Comparison of ENCODE assay signal across 8 cellular contexts in genomic region chr5:143403607-143404415, GRCh38. TPM values are rescaled to one million over a fixed set of nuclear protein-coding genes. Genes with fewer than 3 reads are reported as not detected.
A peak's percentile ranks its signal among the peaks of the same experiment; 100 is the strongest.
DNase-seq lines count a peak whose midpoint lies in the region; FAIRE-seq and TF ChIP-seq lines count a peak whose summit lies in the region.

NR3C1 (minus strand) TSS chr5:143403686; CDS start chr5:143400839, 2,847 bp downstream.

- H3K79me2 ChIP-seq in Loucy (ENCODE audit: insufficient read depth, low read length) = peaks cover 46% of the 10 kb centered on the region

- no peaks in the 10 kb centered on the region for H3K27me3 ChIP-seq in Loucy (ENCODE audit: insufficient read depth, low read length, poor library complexity, severe bottlenecking)
- no peaks in the 10 kb centered on the region for H3K27me3 ChIP-seq in left ventricle myocardium inferior (ENCODE audit: low read depth)

- H3K27ac ChIP-seq in left ventricle myocardium inferior (replicated peaks) = peak within 1 kb of the TSS; percentile 100

- peaks cover 47% of the 10 kb centered on the region for H3K4me1 ChIP-seq in Loucy (ENCODE audit: insufficient read depth, low read length, poor library complexity, severe bottlenecking)
- H3K4me1 ChIP-seq in left ventricle myocardium inferior = peaks cover 62% of the 10 kb centered on the region

- H3K4me2 ChIP-seq in Loucy (ENCODE audit: low read depth, low read length, poor library complexity, severe bottlenecking) = peak within 1 kb of the TSS; percentile 96

- TF ChIP-seq CTCF in Loucy (conservative IDR thresholded peaks at IDR 0.05; ENCODE audit: low read length) (peak; percentile 32), left ventricle myocardium inferior (IDR thresholded peaks at IDR 0.05; ENCODE audit: borderline replicate concordance) (peak; percentile 69)

- H3K9ac ChIP-seq in Loucy (ENCODE audit: low read depth, low read length, poor library complexity, severe bottlenecking) = peak within 1 kb of the TSS; percentile 91

- FAIRE-seq in urothelium cell line (lab: Jason Lieb, UNC) = no peak

- intact Hi-C loops in T-helper 1 cell treated with Interleukin-12 subunit alpha and Interleukin-12 subunit beta and Interleukin-4 antibody, amounts not matched to agents 30 ng/mL and 1 ng/mL, for 36 hours (cut with micrococcal nuclease) = loop anchor here (1.0 to 10.0 kb wide), 18 partner anchors 31 to 1437 kb away; partner anchors contain the start of genes GNPDA1, KCTD16, NDFIP1 and RNF14
- intact Hi-C loops in left ventricle myocardium inferior (cut with micrococcal nuclease) = no loop called here

- no peaks in the 10 kb centered on the region for H3F3A ChIP-seq in Loucy (ENCODE audit: low read depth)

- no peaks in the 10 kb centered on the region for H3K9me3 ChIP-seq in Loucy (ENCODE audit: insufficient read depth, low read depth, low read length)
- no peaks in the 10 kb centered on the region for H3K9me3 ChIP-seq in left ventricle myocardium inferior (replicated peaks)

- peak; percentile 70 for DNase-seq in H4 (ENCODE audit: low spot score)
- DNase-seq in amniotic epithelial cell (ENCODE audit: low read depth) = peak; percentile 87
- peak; percentile 90 for DNase-seq in left ventricle myocardium inferior
- DNase-seq in pulmonary artery endothelial cell (ENCODE audit: low read depth, low spot score) = peak; percentile 57
- peak; percentile 78 for DNase-seq in urothelium cell line (ENCODE audit: low spot score)

- peak within 1 kb of the TSS; percentile 98 for H3K4me3 ChIP-seq in GM08714 (ENCODE audit: low read length)
- peak within 1 kb of the TSS; percentile 98 for H3K4me3 ChIP-seq in Loucy (ENCODE audit: low read length, poor library complexity, severe bottlenecking)
- peak within 1 kb of the TSS; percentile 88 for H3K4me3 ChIP-seq in left ventricle myocardium inferior

- peaks cover 40% of the 10 kb centered on the region for H4K20me1 ChIP-seq in Loucy (ENCODE audit: insufficient read depth, low read length, poor library complexity, severe bottlenecking)

- H2AFZ ChIP-seq in Loucy (ENCODE audit: low read length) = peak within 1 kb of the TSS; percentile 96

- no peaks in the 10 kb centered on the region; the same call in 1 of the 2 replicates for H3K36me3 ChIP-seq in Loucy (ENCODE audit: insufficient read depth, low read length)
- H3K36me3 ChIP-seq in left ventricle myocardium inferior = peaks cover 10% of the 10 kb centered on the region

- H3K9me2 ChIP-seq in Loucy (replicated peaks; ENCODE audit: low read depth, low read length) = no peaks in the 10 kb centered on the region

RNA-seq across cellular contexts. Expression of gene NR3C1, which starts in this region (rescaled TPM):
- 47.9 and 55.5 TPM in 2 replicates for total RNA-seq in H4 (2014; rRNA removed; shearing (Covaris generic))
- total RNA-seq in T-helper 1 cell treated with Interleukin-12 subunit alpha and Interleukin-12 subunit beta and Interleukin-4 antibody, amounts not matched to agents 30 ng/mL and 1 ng/mL, for 36 hours = 63.9 and 73.6 TPM in 2 replicates
- total RNA-seq in left ventricle myocardium inferior = 44.9 TPM
- total RNA-seq in pulmonary artery endothelial cell = 25.0 and 32.7 TPM in 2 replicates

Comparison
In these comparisons a context has a peak if more than half of its experiments do, and no peak if none do; other contexts are left out.
1. Peak in every context shown above with its lines: DNase-seq, H3K4me3 ChIP-seq and H3K27ac ChIP-seq.